ENCODE assay signal across 20 cellular contexts in the genomic region with DNA sequence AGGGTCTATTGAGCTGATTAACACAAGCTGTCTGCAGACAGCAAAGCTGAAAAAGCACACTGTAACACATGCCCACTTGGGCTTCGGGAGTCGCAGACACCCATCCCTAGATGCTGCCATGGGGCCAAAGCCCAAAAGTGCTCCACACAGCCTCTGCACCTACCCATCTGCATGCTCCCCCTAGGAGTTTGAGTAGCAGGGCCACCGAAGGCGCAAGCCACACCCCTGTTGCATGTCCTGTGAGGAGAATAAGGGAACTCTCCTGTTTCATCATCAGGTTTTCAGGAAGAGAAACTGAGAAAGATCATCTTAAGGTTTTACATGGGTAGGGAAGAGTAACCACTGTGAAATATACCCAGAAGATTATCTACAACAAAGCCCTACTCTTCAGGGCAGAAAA.
"Had no signal": no experiment of that assay in that cellular context is flagged by ENCODE, and none has a peak within 500 bp of the region (broad histone marks: within the 10 kb centered on the region; RNA-seq: fewer than 3 reads in every experiment).

No MANE protein-coding gene starts in this region.

- H3K4me3 Mint-ChIP-seq: activated CD4-positive, alpha-beta T cell treated with anti-CD3 and anti-CD28 coated beads, Interleukin-2, amount 10 ng/mL, durations not matched to agents 7 days and 5 days; activated naive CD8-positive, alpha-beta T cell treated with anti-CD3 and anti-CD28 coated beads, Interleukin-2, amount 10 ng/mL, durations not matched to agents 7 days and 5 days; activated T-helper 1 cell treated with anti-CD3 and anti-CD28 coated beads, Interleukin-12 subunit alpha, Interleukin-12 subunit beta, Interleukin-2, Interleukin-4 antibody, amounts not matched to agents 30 ng/mL and 10 ng/mL and 1 ng/mL, durations not matched to agents 14 hours and 24 hours and 36 hours; neural progenitor cell; stimulated activated memory B cell treated with anti-CD40 and anti-IgM and Interleukin-4, amounts not matched to agents 10 μg/mL and 1 μg/mL and 100 μg/mL, for 72 hours had no signal

- H2AFZ ChIP-seq: neural progenitor cell had no signal

- H3K4me3 ChIP-seq: breast epithelium, lung, neural progenitor cell, tibial artery, uterus had no signal

- H3K36me3 ChIP-seq: breast epithelium, neural progenitor cell, tibial artery, uterus had no signal

- H3K9ac ChIP-seq: neural progenitor cell had no signal

- H3K27me3 ChIP-seq: breast epithelium, tibial artery, uterus had no signal

- H3K27ac Mint-ChIP-seq: activated CD4-positive, alpha-beta T cell treated with anti-CD3 and anti-CD28 coated beads, Interleukin-2, amount 10 ng/mL, durations not matched to agents 7 days and 5 days; activated naive CD8-positive, alpha-beta T cell treated with anti-CD3 and anti-CD28 coated beads, Interleukin-2, amount 10 ng/mL, durations not matched to agents 7 days and 5 days; activated T-helper 1 cell treated with anti-CD3 and anti-CD28 coated beads, Interleukin-12 subunit alpha, Interleukin-12 subunit beta, Interleukin-2, Interleukin-4 antibody, amounts not matched to agents 30 ng/mL and 10 ng/mL and 1 ng/mL, durations not matched to agents 14 hours and 24 hours and 36 hours; neural progenitor cell; stimulated activated memory B cell treated with anti-CD40 and anti-IgM and Interleukin-4, amounts not matched to agents 10 μg/mL and 1 μg/mL and 100 μg/mL, for 72 hours had no signal

- H3K36me3 Mint-ChIP-seq: activated naive CD8-positive, alpha-beta T cell treated with anti-CD3 and anti-CD28 coated beads, Interleukin-2, amount 10 ng/mL, durations not matched to agents 7 days and 5 days; neural progenitor cell; stimulated activated memory B cell treated with anti-CD40 and anti-IgM and Interleukin-4, amounts not matched to agents 10 μg/mL and 1 μg/mL and 100 μg/mL, for 72 hours had no signal

- H3K27ac ChIP-seq: breast epithelium, foreskin keratinocyte, neural progenitor cell, tibial artery, uterus had no signal

- ATAC-seq: foreskin keratinocyte; stimulated activated memory B cell treated with anti-CD40 and anti-IgM and Interleukin-4, amounts not matched to agents 10 μg/mL and 1 μg/mL and 100 μg/mL, for 72 hours had no signal

- H3K9me3 ChIP-seq: tibial artery, uterus had no signal

- H3K4me1 ChIP-seq: breast epithelium, foreskin keratinocyte, neural progenitor cell, uterus had no signal

- H3K4me2 ChIP-seq: neural progenitor cell had no signal

- DNase-seq: activated CD4-positive, alpha-beta T cell treated with anti-CD3 and anti-CD28 coated beads, Interleukin-2, amount 10 ng/mL, durations not matched to agents 7 days and 5 days; activated CD4-positive, CD25-positive, alpha-beta regulatory T cell; activated CD8-positive, alpha-beta memory T cell treated with anti-CD3 and anti-CD28 coated beads for 24 hours; activated naive CD8-positive, alpha-beta T cell treated with anti-CD3 and anti-CD28 coated beads, Interleukin-2, amount 10 ng/mL, durations not matched to agents 7 days and 5 days; anterior cingulate cortex; cerebellar nuclear complex; effector memory CD4-positive, alpha-beta T cell; foreskin keratinocyte; glutamatergic neuron; kidney glomerular epithelial cell; midbrain; stimulated activated CD4-positive, alpha-beta T cell treated with anti-CD3 and anti-CD28 coated beads, Interleukin-2, amount 100 ng/mL, for 48 hours; T-helper 2 cell; tibial artery; uterus had no signal
